ENCODE assay signal across 27 cellular contexts in genomic region chr2:24012521-24013245, GRCh38. TPM values are rescaled to one million over a fixed set of nuclear protein-coding genes. Genes with fewer than 3 reads are reported as not detected.
DNase-seq lines count a peak whose midpoint lies in the region; ATAC-seq, FAIRE-seq and TF ChIP-seq lines count a peak whose summit lies in the region.
"Had no signal": no experiment of that assay in that cellular context is flagged by ENCODE, and none has a peak within 500 bp of the region (broad histone marks: within the 10 kb centered on the region; RNA-seq: fewer than 3 reads in every experiment).

No MANE protein-coding gene starts in this region.

- H4K91ac ChIP-seq in IMR-90 (ENCODE audit: insufficient read depth, low read depth, low read length): 0 out of 2 replicates have a peak overlapping the region, but pooled peaks have one; percentile 6

- TF ChIP-seq EP300 in A549 (IDR thresholded peaks at IDR 0.05): no peak

- H3K4me2 ChIP-seq in A549 (peak overlapping the region; percentile 4; the same call in 1 of the 3 replicates), IMR-90 (ENCODE audit: low read depth, low read length) (no peak overlapping the region), osteoblast (ENCODE audit: insufficient read depth, low read length) (no peak overlapping the region)

- H2AFZ ChIP-seq in IMR-90 (replicated peaks; ENCODE audit: low read length, poor library complexity) (no peak overlapping the region), osteoblast (ENCODE audit: low read length) (no peak overlapping the region)

- H3K36me3 Mint-ChIP-seq in WTC11: no peaks in the 10 kb centered on the region
- H3K36me3 Mint-ChIP-seq: CD4-positive, alpha-beta memory T cell; IgD-negative memory B cell had no signal

- H3K4me1 ChIP-seq in A549 (peaks cover 70% of the 10 kb centered on the region), IMR-90 (ENCODE audit: control insufficient read depth, insufficient read depth, low read length) (peaks cover 11% of the 10 kb centered on the region), osteoblast (ENCODE audit: insufficient read depth, low read length) (peaks cover 26% of the 10 kb centered on the region)

- H3K79me1 ChIP-seq in IMR-90 (ENCODE audit: low read depth in 1 of 2, low read length in 2 of 2): peaks cover 0 to 3% of the 10 kb centered on the region in 2 experiments; a peak in 1 of 4 replicates

- H3K4me3 ChIP-seq in A549: no peak overlapping the region
- H3K4me3 ChIP-seq in IMR-90 (ENCODE audit: insufficient read depth, low read depth, low read length): no peak overlapping the region
- H3K4me3 ChIP-seq in osteoblast (ENCODE audit: insufficient read depth, low read length): no peak overlapping the region
- H3K4me3 ChIP-seq: BLaER1 treated with 17β-estradiol and CSF1 and Interleukin-3, amounts not matched to agents 10 nM and 100 nM; GM12878 had no signal

- 68% methylated on average over 9 of the region's 9 CpGs for WGBS in A549 (ENCODE audit: missing lambda C conversion rate)
- 80% methylated on average over 3 of the region's 9 CpGs; no CpG with 5 or more reads in 1 of the 2 experiments for WGBS in IMR-90 (ENCODE audit: extremely low coverage in 2 of 2, insufficient read length in 1 of 2), 2 experiments

- no peak overlapping the region for H2BK15ac ChIP-seq in IMR-90 (ENCODE audit: low read depth, low read length)

- ATAC-seq in A549 (no peak), IMR-90 (ENCODE audit: low read depth) (no peak), WTC11 (no peak)
- ATAC-seq: GM12878 had no signal

- H3K14ac ChIP-seq in IMR-90 (replicated peaks; ENCODE audit: low read depth, low read length): peak overlapping the region; percentile 65; the same call in 1 of the 2 replicates

- H3K27ac ChIP-seq in A549 (peak overlapping the region; percentile 48 to 75), IMR-90 (ENCODE audit: insufficient read depth, low read length) (no peak overlapping the region), osteoblast (ENCODE audit: low read depth, low read length) (no peak overlapping the region)
- H3K27ac ChIP-seq: BLaER1 treated with 17β-estradiol and CSF1 and Interleukin-3, amounts not matched to agents 10 nM and 100 nM; RWPE1 had no signal

- TF ChIP-seq POLR2A in A549 (IDR thresholded peaks at IDR 0.05; ENCODE audit: low read length) (no peak), IMR-90 (IDR thresholded peaks at IDR 0.05; ENCODE audit: low read depth, low read length) (no peak)

- no peak overlapping the region for H2AK9ac ChIP-seq in IMR-90 (replicated peaks; ENCODE audit: low read depth, low read length, poor library complexity)

- no peak overlapping the region for H2AK5ac ChIP-seq in IMR-90 (ENCODE audit: low read depth, low read length)

- H3K79me2 ChIP-seq in osteoblast (ENCODE audit: insufficient read depth, low read length): no peaks in the 10 kb centered on the region

- CTCF ChIA-PET in A549 (lab: Yijun Ruan, JAX) (interaction anchor here (1.1 to 3.5 kb wide), 3 partner anchors 9 to 86 kb away, joined by 3 to 16 read pairs (median 3); partner anchors contain the start of gene ATAD2B), IMR-90 (lab: Yijun Ruan, JAX) (no interaction called here), WTC11 (lab: Charles Lee) (interaction anchor here (0.6 to 2.3 kb wide), 5 partner anchors 47 to 188 kb away, joined by 3 to 11 read pairs (median 3); partner anchors contain the start of genes ATAD2B and SF3B6)

- no peak for TF ChIP-seq CTCF in A549 (IDR thresholded peaks at IDR 0.05)
- no peak for TF ChIP-seq CTCF in IMR-90 (conservative IDR thresholded peaks at IDR 0.05; ENCODE audit: low read depth, low read length)
- no peak for TF ChIP-seq CTCF in WTC11 (IDR thresholded peaks at IDR 0.05)
- no peak for TF ChIP-seq CTCF in osteoblast (IDR thresholded peaks at IDR 0.05; ENCODE audit: extremely low read depth, low read depth, low read length)

- no peak overlapping the region for H4K5ac ChIP-seq in IMR-90 (ENCODE audit: low read depth, low read length)

- H3K9me3 ChIP-seq in A549: no peaks in the 10 kb centered on the region
- H3K9me3 ChIP-seq in IMR-90 (ENCODE audit: control insufficient read depth, insufficient read depth, low read length): no peaks in the 10 kb centered on the region
- H3K9me3 ChIP-seq in osteoblast (ENCODE audit: low read depth, low read length): no peaks in the 10 kb centered on the region
- H3K9me3 ChIP-seq: BLaER1 treated with 17β-estradiol and CSF1 and Interleukin-3, amounts not matched to agents 10 nM and 100 nM had no signal

- no peak overlapping the region for H3K18ac ChIP-seq in IMR-90 (ENCODE audit: low read depth, low read length)

- POLR2A ChIA-PET in A549 (lab: Yijun Ruan, JAX): interaction anchor here (1.9 kb wide), 1 partner anchor 35 kb away, joined by 6 read pairs; the partner anchor contains the start of gene WDCP
- POLR2A ChIA-PET in IMR-90 (lab: Charles Lee; ENCODE audit: unreplicated experiment): no interaction called here
- POLR2A ChIA-PET in WTC11 (lab: Charles Lee): no interaction called here

- DNase-seq in A549 (ENCODE audit: low read depth in 1 of 2, low spot score in 1 of 2): no peak
- DNase-seq in IMR-90: no peak
- no peak for DNase-seq in WTC11 (ENCODE audit: low spot score)
- peak; percentile 78 for DNase-seq in osteoblast (ENCODE audit: insufficient read length, low spot score, missing footprints)
- DNase-seq in Ammon's horn (ENCODE audit: low spot score): no peak
- DNase-seq in NCI-H2171 (lab: John Stamatoyannopoulos, UW): no peak
- no peak for DNase-seq in activated T-cell treated with anti-CD3 and anti-CD28 coated beads, Interleukin-2, amount 50 U/mL, for 48 hours
- DNase-seq: CD4-positive, alpha-beta memory T cell; DMS 273 treated with DMSO at 0.1 percent for 48 hours; DMS79; EL; GDM1; GOT3; HCEC 1CT; NCI-H1105 treated with DMSO at 0.1 percent for 48 hours; NCI-H146; NCI-H1930; NCI-H2107; NCI-H446 treated with DMSO at 0.1 percent for 48 hours; NCI-H526; NCI-H82; SHP77 had no signal

- dilution Hi-C loops in IMR-90 (cut with HindIII; ENCODE audit: low sequenced_read_pairs, unreplicated experiment): no loop called here

- BruUV-seq in IMR-90 (replicated peaks; lab: Mats Ljungman, UMichigan): no TSS peak

- no peaks in the 10 kb centered on the region for H3K9me3 Mint-ChIP-seq in WTC11
- H3K9me3 Mint-ChIP-seq: CD4-positive, alpha-beta memory T cell; IgD-negative memory B cell had no signal

- no peak overlapping the region for H3K56ac ChIP-seq in IMR-90 (ENCODE audit: extremely low read depth, insufficient read depth, low read length)

- peaks cover 19% of the 10 kb centered on the region for H3K9me1 ChIP-seq in IMR-90 (ENCODE audit: insufficient read depth, low read length)

- peak overlapping the region; percentile 54; the same call in 1 of the 2 replicates for H3K4ac ChIP-seq in IMR-90 (ENCODE audit: low read depth, low read length)

- no peak overlapping the region; the same call in 1 of the 2 replicates for H2BK120ac ChIP-seq in IMR-90 (ENCODE audit: low read depth, low read length)

- peaks cover 8% of the 10 kb centered on the region for H3K27me3 ChIP-seq in IMR-90 (ENCODE audit: control insufficient read depth, insufficient read depth, low read length)
- no peaks in the 10 kb centered on the region for H3K27me3 ChIP-seq in osteoblast (ENCODE audit: insufficient read depth, low read length)

- 0 out of 2 replicates have a peak overlapping the region, but pooled peaks have one; percentile 19 for H3K27ac Mint-ChIP-seq in WTC11
- H3K27ac Mint-ChIP-seq: IgD-negative memory B cell had no signal

- no peak for TF ChIP-seq RAD21 in A549 (conservative IDR thresholded peaks at IDR 0.05 in 1 of 2, IDR thresholded peaks at IDR 0.05 in 1 of 2)
- no peak for TF ChIP-seq RAD21 in IMR-90 (IDR thresholded peaks at IDR 0.05; ENCODE audit: low read length)

- no peak for FAIRE-seq in A549 (lab: Jason Lieb, UNC)
- FAIRE-seq: GM12878 had no signal

- intact Hi-C loops in IMR-90 (cut with micrococcal nuclease): no loop called here

- in situ Hi-C loops in IMR-90 (cut with MboI; ENCODE audit: low sequenced_read_pairs): no loop called here

- H3K23ac ChIP-seq in IMR-90 (ENCODE audit: low read depth, low read length): no peak overlapping the region

- H4K8ac ChIP-seq in IMR-90 (ENCODE audit: low read depth in 2 of 2, low read length in 2 of 2): 0 out of 4 replicates have a peak overlapping the region, but pooled peaks of 1 of the 2 experiments have one; percentile 34

- H3K9ac ChIP-seq in IMR-90 (ENCODE audit: low read depth, low read length): no peak overlapping the region
- H3K9ac ChIP-seq: BLaER1 treated with 17β-estradiol and CSF1 and Interleukin-3, amounts not matched to agents 10 nM and 100 nM had no signal

- peaks cover 9% of the 10 kb centered on the region for H3K27me3 Mint-ChIP-seq in WTC11 (ENCODE audit: low read depth)

- H3K4me1 Mint-ChIP-seq in WTC11: peaks cover 30% of the 10 kb centered on the region

- H2BK5ac ChIP-seq in IMR-90 (ENCODE audit: low read depth, low read length, poor library complexity, severe bottlenecking): no peak overlapping the region

- H3K4me3 Mint-ChIP-seq in WTC11: no peak overlapping the region
- H3K4me3 Mint-ChIP-seq: CD4-positive, alpha-beta memory T cell; IgD-negative memory B cell had no signal

- H2BK20ac ChIP-seq in IMR-90 (ENCODE audit: low read depth, low read length): no peak overlapping the region; the same call in 1 of the 2 replicates

- H3K36me3 ChIP-seq in IMR-90 (ENCODE audit: control insufficient read depth, insufficient read depth, low read length) (no peaks in the 10 kb centered on the region), osteoblast (ENCODE audit: insufficient read depth, low read length) (no peaks in the 10 kb centered on the region)
- H3K36me3 ChIP-seq: BLaER1 treated with 17β-estradiol and CSF1 and Interleukin-3, amounts not matched to agents 10 nM and 100 nM had no signal

- no peaks in the 10 kb centered on the region for H4K20me1 ChIP-seq in IMR-90 (ENCODE audit: insufficient read depth, low read length)
- no peaks in the 10 kb centered on the region for H4K20me1 ChIP-seq in osteoblast (ENCODE audit: insufficient read depth, low read length)

RNA-seq across cellular contexts. Expression of gene MFSD2B, which starts 2.8 kb away (rescaled TPM):
- polyA plus RNA-seq in A549 (2011; rRNA removed): 0.09 and 0.15 TPM in 2 replicates
- polyA plus RNA-seq in A549 (2012; cell fraction: cytosol; rRNA removed): 0.09 and 0.22 TPM in 2 replicates
- polyA plus RNA-seq in A549 (2012; cell fraction: nucleus; rRNA removed): 0.34 and 0.46 TPM in 2 replicates
- 0.17 to 0.36 TPM (median 0.25 TPM) in 3 replicates for polyA plus RNA-seq in A549 (2017; fragmentation: RNase III; extraction: RNeasy Plus Mini Kit Qiagen cat#74134 plus additional on column Dnase treatment)
- polyA minus RNA-seq in A549 (2011; rRNA and poly(A)+ RNA removed): 0.29 and 1.1 TPM in 2 replicates
- not detected in 2 replicates for total RNA-seq in IMR-90 (2012; rRNA removed)
- 0.05 and 0.09 TPM in 2 replicates for polyA plus RNA-seq in IMR-90 (2012; rRNA removed)
- 0.01 and 0.03 TPM in 2 replicates for polyA plus RNA-seq in IMR-90 (2012; cell fraction: cytosol; rRNA removed)
- 0.10 and 0.32 TPM in 2 replicates for polyA plus RNA-seq in IMR-90 (2012; cell fraction: nucleus; rRNA removed; ENCODE audit: low replicate concordance)
- 0.42 to 0.55 TPM (median 0.50 TPM) in 3 replicates for total RNA-seq in WTC11 (2021)
- 0.36 TPM in 1 of 2 replicates, not detected in the other for total RNA-seq in osteoblast
- total RNA-seq: A172; CD4-positive, alpha-beta memory T cell had no signal
- polyA plus RNA-seq: CD4-positive, alpha-beta memory T cell; IgD-negative memory B cell had no signal

RNA-seq across cellular contexts. Expression of gene WDCP, which starts 34.5 kb away (rescaled TPM):
- polyA plus RNA-seq in A549 (2011; rRNA removed) (20.8 and 30.1 TPM in 2 replicates), A549 (2017; fragmentation: RNase III; extraction: RNeasy Plus Mini Kit Qiagen cat#74134 plus additional on column Dnase treatment) (12.1 to 12.9 TPM (median 12.7 TPM) in 3 replicates), IMR-90 (2012; rRNA removed) (5.4 and 6.8 TPM in 2 replicates)
- 6.7 and 8.4 TPM in 2 replicates for polyA plus RNA-seq in A549 (2012; cell fraction: cytosol; rRNA removed)
- polyA plus RNA-seq in A549 (2012; cell fraction: nucleus; rRNA removed): 6.6 and 9.5 TPM in 2 replicates
- 39.7 and 56.6 TPM in 2 replicates for polyA minus RNA-seq in A549 (2011; rRNA and poly(A)+ RNA removed)
- total RNA-seq in IMR-90 (2012; rRNA removed) (18.6 and 21.7 TPM in 2 replicates), WTC11 (2021) (30.5 to 33.6 TPM (median 31.9 TPM) in 3 replicates), osteoblast (8.3 and 9.1 TPM in 2 replicates)
- 1.9 and 2.9 TPM in 2 replicates for polyA plus RNA-seq in IMR-90 (2012; cell fraction: cytosol; rRNA removed)
- 2.7 and 9.0 TPM in 2 replicates for polyA plus RNA-seq in IMR-90 (2012; cell fraction: nucleus; rRNA removed; ENCODE audit: low replicate concordance)

RNA-seq across cellular contexts. Expression of gene FKBP1B, which starts 36.9 kb away (rescaled TPM):
- polyA plus RNA-seq in A549 (2011; rRNA removed) (16.1 and 23.4 TPM in 2 replicates), A549 (2017; fragmentation: RNase III; extraction: RNeasy Plus Mini Kit Qiagen cat#74134 plus additional on column Dnase treatment) (8.5 to 9.1 TPM (median 8.9 TPM) in 3 replicates), IMR-90 (2012; rRNA removed) (15.1 and 16.9 TPM in 2 replicates)
- polyA plus RNA-seq in A549 (2012; cell fraction: cytosol; rRNA removed): 23.5 and 24.2 TPM in 2 replicates
- polyA plus RNA-seq in A549 (2012; cell fraction: nucleus; rRNA removed): 10.0 and 12.5 TPM in 2 replicates
- polyA minus RNA-seq in A549 (2011; rRNA and poly(A)+ RNA removed): 7.6 and 8.4 TPM in 2 replicates
- total RNA-seq in IMR-90 (2012; rRNA removed) (8.9 and 10.2 TPM in 2 replicates), WTC11 (2021) (58.6 to 83.9 TPM (median 74.8 TPM) in 3 replicates), osteoblast (2.7 and 3.3 TPM in 2 replicates)
- 16.8 and 17.5 TPM in 2 replicates for polyA plus RNA-seq in IMR-90 (2012; cell fraction: cytosol; rRNA removed)
- polyA plus RNA-seq in IMR-90 (2012; cell fraction: nucleus; rRNA removed; ENCODE audit: low replicate concordance): 6.8 and 10.6 TPM in 2 replicates

Comparison
In these comparisons a context has a peak if more than half of its experiments do, and no peak if none do; other contexts are left out.
1. H3K27ac ChIP-seq: peak in A549 (2 of 2); none in IMR-90 (single experiment) and osteoblast (single experiment).